In the genomic region with DNA sequence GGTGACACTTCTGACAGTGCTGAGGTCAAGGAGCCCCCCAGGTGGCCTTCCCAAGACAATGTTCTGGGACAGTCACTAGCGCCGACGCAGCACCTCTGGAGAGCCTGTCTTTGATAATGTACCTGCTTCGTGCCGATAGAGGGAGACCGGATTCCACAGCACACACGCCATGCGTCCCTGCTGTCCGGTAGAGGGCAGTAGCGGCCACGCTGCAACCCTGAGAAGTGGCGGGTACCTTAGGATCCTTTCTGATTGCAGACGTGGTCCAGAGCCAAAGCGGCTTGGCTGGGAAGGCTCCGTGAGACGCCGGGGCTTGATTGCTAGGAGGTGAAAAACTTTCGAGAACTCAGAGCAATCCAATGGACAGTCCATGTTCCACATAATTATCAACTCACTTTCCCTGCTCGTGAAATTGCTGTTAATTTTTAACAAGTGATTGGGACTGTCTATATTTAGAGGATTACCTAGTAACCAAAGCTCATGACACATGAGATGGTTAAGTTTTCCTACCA, we compare ENCODE assay signal across 8 cellular contexts. TPM values are rescaled to one million over a fixed set of nuclear protein-coding genes. Genes with fewer than 3 reads are reported as not detected.
DNase-seq lines count a peak whose midpoint lies in the region; ATAC-seq and TF ChIP-seq lines count a peak whose summit lies in the region.

No MANE protein-coding gene starts in this region.

- no peak overlapping the region for H3K4me3 Mint-ChIP-seq in activated B cell treated with CpG ODN at 0.5 μM for 24 hours

- CTCF ChIA-PET in activated B cell treated with CpG ODN at 0.5 μM for 24 hours (lab: Charles Lee) = interaction anchor here (1.0 kb wide), 1 partner anchor 32 kb away, joined by 4 read pairs; no protein-coding TSS in a partner anchor

- intact Hi-C loops in activated B cell treated with CpG ODN at 0.5 μM for 24 hours (cut with micrococcal nuclease) = loop anchor here (2.0 to 5.0 kb wide), 2 partner anchors 331 to 768 kb away; no protein-coding TSS in a partner anchor

- no peak overlapping the region for H3K27ac Mint-ChIP-seq in activated B cell treated with CpG ODN at 0.5 μM for 24 hours

- DNase-seq in AML-193 (lab: John Stamatoyannopoulos, UW) (peak; percentile 77 to 84), NCI-H2196 treated with DMSO at 0.1 percent for 48 hours (lab: John Stamatoyannopoulos, UW; ENCODE audit: unreplicated experiment) (peak; percentile 80), activated B cell treated with CpG ODN at 0.5 μM for 24 hours (peak; percentile 40), left kidney (ENCODE audit: low read depth, low spot score) (peak; percentile 96)
- peak; percentile 66 for DNase-seq in central memory CD4-positive, alpha-beta T cell
- peak; percentile 81 for DNase-seq in stimulated activated CD4-positive, alpha-beta T cell treated with anti-CD3 and anti-CD28 coated beads, Interleukin-4, amount 100 ng/mL, for 24 hours

- H3K9me3 Mint-ChIP-seq in activated B cell treated with CpG ODN at 0.5 μM for 24 hours = no peaks in the 10 kb centered on the region

- TF ChIP-seq CTCF in activated B cell treated with CpG ODN at 0.5 μM for 24 hours (IDR thresholded peaks at IDR 0.05) = peak; percentile 56

- peak; percentile 95 for ATAC-seq in GM18873 (IDR thresholded peaks at IDR 0.05; ENCODE audit: low FRiP score, unreplicated experiment)
- peak; percentile 100 for ATAC-seq in HG03103 (IDR thresholded peaks at IDR 0.05; ENCODE audit: low read depth, unreplicated experiment)
- ATAC-seq in activated B cell treated with CpG ODN at 0.5 μM for 24 hours (ENCODE audit: low read depth) = peak; percentile 76

- peaks cover 25% of the 10 kb centered on the region for H3K27me3 Mint-ChIP-seq in activated B cell treated with CpG ODN at 0.5 μM for 24 hours

- H3K36me3 Mint-ChIP-seq in activated B cell treated with CpG ODN at 0.5 μM for 24 hours (ENCODE audit: low read depth) = no peaks in the 10 kb centered on the region

- POLR2A ChIA-PET in activated B cell treated with CpG ODN at 0.5 μM for 24 hours (lab: Charles Lee) = no interaction called here

- no peaks in the 10 kb centered on the region for H3K4me1 Mint-ChIP-seq in activated B cell treated with CpG ODN at 0.5 μM for 24 hours

RNA-seq across cellular contexts. Expression of a gene that starts 11.4 kb away (rescaled TPM):
- total RNA-seq in activated B cell treated with CpG ODN at 0.5 μM for 24 hours = not detected in 2 replicates

Comparison
In these comparisons a context has a peak if more than half of its experiments do, and no peak if none do; other contexts are left out.
1. Peak in every context shown above with its lines: DNase-seq and ATAC-seq.
2. DNase-seq: peak in every context shown above with its lines; median percentile 96 in left kidney; 81 in stimulated activated CD4-positive, alpha-beta T cell treated with anti-CD3 and anti-CD28 coated beads, Interleukin-4, amount 100 ng/mL, for 24 hours; 80 in AML-193; 80 in NCI-H2196 treated with DMSO at 0.1 percent for 48 hours; 66 in central memory CD4-positive, alpha-beta T cell; 40 in activated B cell treated with CpG ODN at 0.5 μM for 24 hours.